8 cellular contexts compared by ENCODE assay signal in genomic region chr1:155320661-155321576, GRCh38. TPM values are rescaled to one million over a fixed set of nuclear protein-coding genes. Genes with fewer than 3 reads are reported as not detected.
DNase-seq lines count a peak whose midpoint lies in the region; ATAC-seq, FAIRE-seq and TF ChIP-seq lines count a peak whose summit lies in the region.

A gene with protein sequence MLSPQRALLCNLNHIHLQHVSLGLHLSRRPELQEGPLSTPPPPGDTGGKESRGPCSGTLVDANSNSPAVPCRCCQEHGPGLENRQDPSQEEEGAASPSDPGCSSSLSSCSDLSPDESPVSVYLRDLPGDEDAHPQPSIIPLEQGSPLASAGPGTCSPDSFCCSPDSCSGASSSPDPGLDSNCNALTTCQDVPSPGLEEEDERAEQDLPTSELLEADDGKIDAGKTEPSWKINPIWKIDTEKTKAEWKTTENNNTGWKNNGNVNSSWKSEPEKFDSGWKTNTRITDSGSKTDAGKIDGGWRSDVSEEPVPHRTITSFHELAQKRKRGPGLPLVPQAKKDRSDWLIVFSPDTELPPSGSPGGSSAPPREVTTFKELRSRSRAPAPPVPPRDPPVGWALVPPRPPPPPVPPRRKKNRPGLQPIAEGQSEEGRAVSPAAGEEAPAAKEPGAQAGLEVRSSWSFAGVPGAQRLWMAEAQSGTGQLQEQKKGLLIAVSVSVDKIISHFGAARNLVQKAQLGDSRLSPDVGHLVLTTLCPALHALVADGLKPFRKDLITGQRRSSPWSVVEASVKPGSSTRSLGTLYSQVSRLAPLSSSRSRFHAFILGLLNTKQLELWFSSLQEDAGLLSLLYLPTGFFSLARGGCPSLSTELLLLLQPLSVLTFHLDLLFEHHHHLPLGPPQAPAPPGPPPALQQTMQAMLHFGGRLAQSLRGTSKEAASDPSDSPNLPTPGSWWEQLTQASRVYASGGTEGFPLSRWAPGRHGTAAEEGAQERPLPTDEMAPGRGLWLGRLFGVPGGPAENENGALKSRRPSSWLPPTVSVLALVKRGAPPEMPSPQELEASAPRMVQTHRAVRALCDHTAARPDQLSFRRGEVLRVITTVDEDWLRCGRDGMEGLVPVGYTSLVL (plus strand): TSS chr1:155320894. CDS start chr1:155321774, 880 bp downstream.

- H3K4me1 Mint-ChIP-seq in Caco-2 (ENCODE audit: low read depth, unreplicated experiment) = peaks cover 10% of the 10 kb centered on the region
- peaks cover 40% of the 10 kb centered on the region for H3K4me1 Mint-ChIP-seq in activated CD8-positive, alpha-beta T cell treated with anti-CD3 and anti-CD28 coated beads for 36 hours (ENCODE audit: low read depth)

- H3K27me3 Mint-ChIP-seq in Caco-2 (ENCODE audit: insufficient read depth, unreplicated experiment) = no peaks in the 10 kb centered on the region
- H3K27me3 Mint-ChIP-seq in activated CD8-positive, alpha-beta T cell treated with anti-CD3 and anti-CD28 coated beads for 36 hours = no peaks in the 10 kb centered on the region

- no peak for TF ChIP-seq EP300 in HepG2 (IDR thresholded peaks at IDR 0.05; ENCODE audit: low read depth in 2 of 2, low read length in 2 of 2)
- no peak for TF ChIP-seq EP300 in HepG2 (CRISPR knock-in tag; IDR thresholded peaks at IDR 0.05; ENCODE audit: borderline replicate concordance)

- peak; percentile 35 for ATAC-seq in activated CD8-positive, alpha-beta T cell treated with anti-CD3 and anti-CD28 coated beads for 36 hours
- no peak for ATAC-seq in HepG2
- ATAC-seq in GM18870 (IDR thresholded peaks at IDR 0.05; ENCODE audit: unreplicated experiment) = no peak

- in situ Hi-C loops in HepG2 (cut with HindIII; ENCODE audit: extremely low pct_ligation_motif_present, low pct_unique_long_range_greater_than_20kb) = no loop called here

- H3K4me3 ChIP-seq in Caco-2 (ENCODE audit: low read depth, low read length) (no peak within 1 kb of the TSS), dorsolateral prefrontal cortex (peak within 1 kb of the TSS; percentile 33 to 100 (median 82)), HepG2 (replicated peaks in 1 of 3; ENCODE audit: insufficient read depth in 1 of 3, low read depth in 2 of 3, low read length in 3 of 3) (no peak within 1 kb of the TSS)

- FAIRE-seq in HepG2 (lab: Jason Lieb, UNC) = no peak

- TF ChIP-seq POLR2A in HepG2 (IDR thresholded peaks at IDR 0.05; ENCODE audit: insufficient read depth in 1 of 2, low read depth in 2 of 2, low read length in 2 of 2) = no peak; a peak in 1 of 4 replicates

- intact Hi-C loops in Caco-2 (cut with micrococcal nuclease; ENCODE audit: unreplicated experiment) (loop anchor here (10.0 kb wide), 1 partner anchor 274 kb away; no protein-coding TSS in a partner anchor), dorsolateral prefrontal cortex (cut with DNase I) (loop anchor here (2.0 to 10.0 kb wide), 6 partner anchors 44 to 274 kb away; partner anchors contain the start of genes ASH1L (in 1 of the 2), HCN3 (in 1 of the 2), MTX1 (in 1 of the 2) and THBS3 (in 1 of the 2)), HepG2 (cut with micrococcal nuclease; ENCODE audit: unreplicated experiment) (loop anchor here (5.0 kb wide), 3 partner anchors 44 to 271 kb away; partner anchors contain the start of genes HCN3, MTX1 and THBS3)
- intact Hi-C loops in activated CD8-positive, alpha-beta T cell treated with anti-CD3 and anti-CD28 coated beads for 36 hours (cut with micrococcal nuclease) = loop anchor here (5.0 kb wide), 1 partner anchor 44 kb away; the partner anchor contains the start of gene HCN3

- peaks cover 75% of the 10 kb centered on the region for H3K36me3 Mint-ChIP-seq in Caco-2 (ENCODE audit: insufficient read depth, unreplicated experiment)
- peaks cover 39% of the 10 kb centered on the region for H3K36me3 Mint-ChIP-seq in activated CD8-positive, alpha-beta T cell treated with anti-CD3 and anti-CD28 coated beads for 36 hours (ENCODE audit: low read depth)

- peaks cover 24% of the 10 kb centered on the region for H3K4me1 ChIP-seq in Caco-2
- peaks cover 34% of the 10 kb centered on the region for H3K4me1 ChIP-seq in HepG2 (ENCODE audit: insufficient read depth, low read length)

- peaks cover 2% of the 10 kb centered on the region; the same call in 1 of the 2 replicates for H3K36me3 ChIP-seq in Caco-2 (ENCODE audit: control insufficient read depth, insufficient read depth, low read length)
- peaks cover 6 to 28% of the 10 kb centered on the region in 2 experiments; a peak in 4 of 5 replicates for H3K36me3 ChIP-seq in HepG2 (replicated peaks in 1 of 2; ENCODE audit: control insufficient read depth in 1 of 2, insufficient read depth in 2 of 2, low read length in 2 of 2)

- CTCF ChIA-PET in Caco-2 (lab: Charles Lee) = interaction anchor here (3.1 kb wide), 1 partner anchor 70 kb away, joined by 34 read pairs; no protein-coding TSS in a partner anchor
- CTCF ChIA-PET in activated CD8-positive, alpha-beta T cell treated with anti-CD3 and anti-CD28 coated beads for 36 hours (lab: Charles Lee) = interaction anchor here (0.8 to 6.1 kb wide), 7 partner anchors 11 to 114 kb away, joined by 3 to 170 read pairs (median 4); partner anchors contain the start of gene FDPS
- CTCF ChIA-PET in HepG2 (lab: Yijun Ruan, JAX; ENCODE audit: low intra/inter-chr PET ratio, low total read pairs) = no interaction called here

- BruUV-seq in Caco-2 (replicated peaks; lab: Mats Ljungman, UMichigan) = no TSS peak
- no TSS peak for BruUV-seq in HepG2 (replicated peaks; lab: Mats Ljungman, UMichigan)

- H3K27ac Mint-ChIP-seq in Caco-2 (ENCODE audit: unreplicated experiment) = peak within 1 kb of the TSS; percentile 73
- no peak within 1 kb of the TSS for H3K27ac Mint-ChIP-seq in activated CD8-positive, alpha-beta T cell treated with anti-CD3 and anti-CD28 coated beads for 36 hours

- H3K9me3 ChIP-seq in Caco-2 (no peaks in the 10 kb centered on the region), HepG2 (ENCODE audit: low read length) (no peaks in the 10 kb centered on the region)

- TF ChIP-seq CTCF in Caco-2 (IDR thresholded peaks at IDR 0.05; ENCODE audit: insufficient read depth in 1 of 2, low read depth in 1 of 2, low read length in 1 of 2, severe bottlenecking in 1 of 2, unreplicated experiment in 1 of 2) (no peak), dorsolateral prefrontal cortex (IDR thresholded peaks at IDR 0.05 in 54 of 56, conservative IDR thresholded peaks at IDR 0.05 in 2 of 56; ENCODE audit: low read depth in 1 of 56, partially characterized antibody in 56 of 56) (peak in 20 of 56 donors; percentile 5 to 35 (median 16)), HepG2 (CRISPR knock-in tag; IDR thresholded peaks at IDR 0.05) (no peak)
- TF ChIP-seq CTCF in activated CD8-positive, alpha-beta T cell treated with anti-CD3 and anti-CD28 coated beads for 36 hours (IDR thresholded peaks at IDR 0.05) = no peak

- no peak for TF ChIP-seq RAD21 in HepG2 (CRISPR knock-in tag; IDR thresholded peaks at IDR 0.05)

- DNase-seq in Caco-2 (no peak), NCI-H2029 treated with DMSO at 0.1 percent for 48 hours (lab: John Stamatoyannopoulos, UW) (peak; percentile 38), dorsolateral prefrontal cortex (peak; percentile 69 to 92 (median 88)), HepG2 (ENCODE audit: low spot score) (no peak), NCI-H1048 (lab: John Stamatoyannopoulos, UW) (no peak)
- peak; percentile 85 for DNase-seq in activated CD8-positive, alpha-beta T cell treated with anti-CD3 and anti-CD28 coated beads for 36 hours
- peak; percentile 73 for DNase-seq in stimulated activated CD4-positive, alpha-beta T cell treated with anti-CD3 and anti-CD28 coated beads, Interleukin-1b, Interleukin-23, amount 100 ng/mL, for 48 hours

- peaks cover 5% of the 10 kb centered on the region for H3K79me2 ChIP-seq in HepG2 (ENCODE audit: insufficient read depth, low read length)

- no peak within 1 kb of the TSS for H2AFZ ChIP-seq in HepG2 (ENCODE audit: low read length)

- peak within 1 kb of the TSS; percentile 54 for H3K4me3 Mint-ChIP-seq in Caco-2 (ENCODE audit: unreplicated experiment)
- H3K4me3 Mint-ChIP-seq in activated CD8-positive, alpha-beta T cell treated with anti-CD3 and anti-CD28 coated beads for 36 hours = peak within 1 kb of the TSS; percentile 81

- H3K27me3 ChIP-seq in Caco-2 (replicated peaks; ENCODE audit: control insufficient read depth, insufficient read depth, low read length) = no peaks in the 10 kb centered on the region
- no peaks in the 10 kb centered on the region for H3K27me3 ChIP-seq in dorsolateral prefrontal cortex
- H3K27me3 ChIP-seq in HepG2 (ENCODE audit: control insufficient read depth in 1 of 2, insufficient read depth in 2 of 2, low read length in 2 of 2) = no peaks in the 10 kb centered on the region; a peak in 1 of 5 replicates

- H3K9ac ChIP-seq in HepG2 (ENCODE audit: insufficient read depth, low read depth, low read length) = no peak within 1 kb of the TSS

- POLR2A ChIA-PET in Caco-2 (lab: Charles Lee) (no interaction called here), HepG2 (lab: Yijun Ruan, JAX) (interaction anchor here (0.7 to 4.3 kb wide), 5 partner anchors 13 to 70 kb away, joined by 3 to 38 read pairs (median 4); partner anchors contain the start of genes CLK2 and FDPS)
- POLR2A ChIA-PET in activated CD8-positive, alpha-beta T cell treated with anti-CD3 and anti-CD28 coated beads for 36 hours (lab: Charles Lee) = interaction anchor here (0.7 to 4.8 kb wide), 6 partner anchors 11 to 288 kb away, joined by 3 to 31 read pairs (median 4); partner anchors contain the start of gene FDPS

- H3K27ac ChIP-seq in dorsolateral prefrontal cortex (peak within 1 kb of the TSS in 58 of 59 donors; percentile 69 to 97 (median 92)), HepG2 (ENCODE audit: extremely low read length, insufficient read depth, low read length) (no peak within 1 kb of the TSS)

- WGBS in HepG2 (ENCODE audit: low lambda C conversion rate) = 95% methylated on average over 46 of the region's 50 CpGs

- peak within 1 kb of the TSS; percentile 80; the same call in 1 of the 2 replicates for H3K4me2 ChIP-seq in HepG2 (ENCODE audit: low read depth, low read length)

- H3K9me3 Mint-ChIP-seq in Caco-2 (ENCODE audit: unreplicated experiment) = no peaks in the 10 kb centered on the region
- no peaks in the 10 kb centered on the region for H3K9me3 Mint-ChIP-seq in activated CD8-positive, alpha-beta T cell treated with anti-CD3 and anti-CD28 coated beads for 36 hours

- peaks cover 6% of the 10 kb centered on the region for H4K20me1 ChIP-seq in HepG2 (ENCODE audit: insufficient read depth, low read length)

RNA-seq across cellular contexts. Expression of the gene that starts here (rescaled TPM):
- total RNA-seq in Caco-2 (2022) = 44.1 and 44.4 TPM in 2 replicates
- total RNA-seq in activated CD8-positive, alpha-beta T cell treated with anti-CD3 and anti-CD28 coated beads for 36 hours = 10 to 100 TPM; 21.2 to 21.6 TPM
- 100 to 1,000 TPM in 64 of 120 experiments, 10 to 100 TPM in 56; 35.9 to 141 (median 101) TPM for total RNA-seq in dorsolateral prefrontal cortex
- 15.9 and 18.7 TPM in 2 replicates for total RNA-seq in HepG2 (2016; rRNA removed; fragmentation: Illumina TruSeq; extraction: Trizol)
- 9.4 and 10.1 TPM in 2 replicates for total RNA-seq in HepG2 (2016; cell fraction: cytosol; rRNA removed; fragmentation: Illumina TruSeq; extraction: Trizol; ENCODE audit: low read depth)
- 14.8 and 19.6 TPM in 2 replicates for total RNA-seq in HepG2 (2016; cell fraction: insoluble cytoplasmic fraction; rRNA removed; fragmentation: Illumina TruSeq; extraction: Trizol)
- 19.4 and 21.9 TPM in 2 replicates for total RNA-seq in HepG2 (2016; cell fraction: membrane; rRNA removed; fragmentation: Illumina TruSeq; extraction: Trizol)
- 13.5 and 19.1 TPM in 2 replicates for total RNA-seq in HepG2 (2016; cell fraction: nucleus; rRNA removed; fragmentation: Illumina TruSeq; extraction: Trizol)
- 20.4 and 21.4 TPM in 2 replicates for polyA plus RNA-seq in HepG2 (2011; rRNA removed)
- 13.8 and 18.3 TPM in 2 replicates for polyA plus RNA-seq in HepG2 (2011; cell fraction: cytosol; rRNA removed)
- polyA plus RNA-seq in HepG2 (2011; cell fraction: nucleus; rRNA removed) = 72.9 and 80.6 TPM in 2 replicates
- 9.4 and 13.3 TPM in 2 replicates for polyA plus RNA-seq in HepG2 (2012)
- polyA plus RNA-seq in HepG2 (2016; cell fraction: cytosol; fragmentation: Illumina TruSeq; extraction: Trizol; ENCODE audit: low read depth) = 14.0 and 17.7 TPM in 2 replicates
- polyA plus RNA-seq in HepG2 (2016; cell fraction: insoluble cytoplasmic fraction; fragmentation: Illumina TruSeq; extraction: Trizol; ENCODE audit: low read depth) = 21.9 and 27.7 TPM in 2 replicates
- polyA plus RNA-seq in HepG2 (2016; cell fraction: membrane; fragmentation: Illumina TruSeq; extraction: Trizol; ENCODE audit: low read depth) = 22.4 and 26.1 TPM in 2 replicates
- 48.2 and 50.9 TPM in 2 replicates for polyA plus RNA-seq in HepG2 (2016; cell fraction: nucleus; fragmentation: Illumina TruSeq; extraction: Trizol; ENCODE audit: insufficient read depth, low read depth)
- 29.1 and 81.2 TPM in 2 replicates for polyA minus RNA-seq in HepG2 (2011; rRNA and poly(A)+ RNA removed; ENCODE audit: low replicate concordance)
- 8.8 and 9.9 TPM in 2 replicates for polyA minus RNA-seq in HepG2 (2011; cell fraction: cytosol; rRNA and poly(A)+ RNA removed)
- 12.6 and 12.8 TPM in 2 replicates for polyA minus RNA-seq in HepG2 (2011; cell fraction: nucleus; rRNA and poly(A)+ RNA removed)

Comparison
In these comparisons a context has a peak if more than half of its experiments do, and no peak if none do; other contexts are left out.
1. DNase-seq: peak in NCI-H2029 treated with DMSO at 0.1 percent for 48 hours (single experiment), activated CD8-positive, alpha-beta T cell treated with anti-CD3 and anti-CD28 coated beads for 36 hours (single experiment), dorsolateral prefrontal cortex (10 of 10) and stimulated activated CD4-positive, alpha-beta T cell treated with anti-CD3 and anti-CD28 coated beads, Interleukin-1b, Interleukin-23, amount 100 ng/mL, for 48 hours (single experiment); none in Caco-2 (0 of 2), HepG2 (single experiment) and NCI-H1048 (single experiment).
2. H3K4me3 ChIP-seq: peak in dorsolateral prefrontal cortex (59 of 59); none in Caco-2 (single experiment) and HepG2 (0 of 3).